Comparison of ENCODE assay signal across 8 cellular contexts in genomic region chr19:29666634-29667389, GRCh38. TPM values are rescaled to one million over a fixed set of nuclear protein-coding genes. Genes with fewer than 3 reads are reported as not detected.
A peak's percentile ranks its signal among the peaks of the same experiment; 100 is the strongest.
DNase-seq lines count a peak whose midpoint lies in the region; ATAC-seq and TF ChIP-seq lines count a peak whose summit lies in the region.

No MANE protein-coding gene starts in this region.

- peaks cover 28% of the 10 kb centered on the region; the same call in 1 of the 2 replicates for H3K4me1 ChIP-seq in ES-I3 (ENCODE audit: insufficient read depth, low read length)
- peaks cover 9 to 18% of the 10 kb centered on the region in 2 donors for H3K4me1 ChIP-seq in lung (ENCODE audit: control insufficient read depth in 2 of 2, insufficient read depth in 2 of 2, low read length in 2 of 2)
- peaks cover 84% of the 10 kb centered on the region for H3K4me1 ChIP-seq in suprapubic skin

- H3K4me3 Mint-ChIP-seq in dendritic cell treated with granulocyte-macrophage colony-stimulating factor and Interleukin-4, amounts not matched to agents 40 ng/mL and 50 ng/mL, for 4 days = peak overlapping the region; percentile 68

- peak overlapping the region; percentile 90; the same call in 1 of the 2 replicates for H3K9ac ChIP-seq in ES-I3 (ENCODE audit: low read depth, low read length)

- no peak for TF ChIP-seq EP300 in suprapubic skin (IDR thresholded peaks at IDR 0.05)

- intact Hi-C loops in dendritic cell treated with granulocyte-macrophage colony-stimulating factor and Interleukin-4, amounts not matched to agents 40 ng/mL and 50 ng/mL, for 4 days (cut with micrococcal nuclease) = no loop called here

- peak overlapping the region; percentile 88 for H3K4me3 ChIP-seq in lung
- H3K4me3 ChIP-seq in suprapubic skin = peak overlapping the region; percentile 74

- H3K36me3 ChIP-seq in ES-I3 (ENCODE audit: insufficient read depth, low read length) (no peaks in the 10 kb centered on the region), lung (ENCODE audit: control insufficient read depth in 2 of 2, insufficient read depth in 2 of 2, low read length in 2 of 2) (no peaks in the 10 kb centered on the region), suprapubic skin (no peaks in the 10 kb centered on the region)

- DNase-seq in RPMI7951 (ENCODE audit: low read depth) (peak; percentile 69), lung (ENCODE audit: low spot score) (no peak), suprapubic skin (ENCODE audit: low spot score in 2 of 2) (peak in 1 of 2 donors; percentile 85), NCI-H69 (lab: John Stamatoyannopoulos, UW) (no peak)

- H3K27me3 ChIP-seq in lung (ENCODE audit: control insufficient read depth, insufficient read depth) (no peaks in the 10 kb centered on the region), suprapubic skin (no peaks in the 10 kb centered on the region)

- TF ChIP-seq CTCF in lung (IDR thresholded peaks at IDR 0.05; ENCODE audit: control extremely low read depth, extremely low read depth) = no peak
- no peak for TF ChIP-seq CTCF in suprapubic skin (IDR thresholded peaks at IDR 0.05)

- ATAC-seq in lung (ENCODE audit: insufficient read depth, low FRiP score) = no peak
- no peak for ATAC-seq in GM18873 (IDR thresholded peaks at IDR 0.05; ENCODE audit: low FRiP score, unreplicated experiment)
- no peak for ATAC-seq in GM18907 (IDR thresholded peaks at IDR 0.05; ENCODE audit: unreplicated experiment)

- peaks cover 29% of the 10 kb centered on the region for H3K27me3 Mint-ChIP-seq in dendritic cell treated with granulocyte-macrophage colony-stimulating factor and Interleukin-4, amounts not matched to agents 40 ng/mL and 50 ng/mL, for 4 days

- H3K27ac Mint-ChIP-seq in dendritic cell treated with granulocyte-macrophage colony-stimulating factor and Interleukin-4, amounts not matched to agents 40 ng/mL and 50 ng/mL, for 4 days = no peak overlapping the region

- peaks cover 18% of the 10 kb centered on the region for H3K4me1 Mint-ChIP-seq in dendritic cell treated with granulocyte-macrophage colony-stimulating factor and Interleukin-4, amounts not matched to agents 40 ng/mL and 50 ng/mL, for 4 days (ENCODE audit: low read depth)

- peak overlapping the region; percentile 86 to 87 for H3K27ac ChIP-seq in lung (ENCODE audit: low read depth in 1 of 2, low read length in 1 of 2)
- H3K27ac ChIP-seq in suprapubic skin = peak overlapping the region; percentile 85

- H3K9me3 ChIP-seq in ES-I3 (ENCODE audit: control insufficient read depth, insufficient read depth, low read length) (no peaks in the 10 kb centered on the region), lung (ENCODE audit: control insufficient read depth in 2 of 2, insufficient read depth in 1 of 2, low read length in 1 of 2) (no peaks in the 10 kb centered on the region), suprapubic skin (no peaks in the 10 kb centered on the region)

- no peak for TF ChIP-seq POLR2A in suprapubic skin (IDR thresholded peaks at IDR 0.05)

- no peaks in the 10 kb centered on the region for H3K36me3 Mint-ChIP-seq in dendritic cell treated with granulocyte-macrophage colony-stimulating factor and Interleukin-4, amounts not matched to agents 40 ng/mL and 50 ng/mL, for 4 days (ENCODE audit: low read depth)

- H3K9me3 Mint-ChIP-seq in dendritic cell treated with granulocyte-macrophage colony-stimulating factor and Interleukin-4, amounts not matched to agents 40 ng/mL and 50 ng/mL, for 4 days = no peaks in the 10 kb centered on the region

- 38 to 46% methylated on average over 18 of the region's 18 CpGs for WGBS in lung, 2 donors
- WGBS in suprapubic skin = 19% methylated on average over 18 of the region's 18 CpGs

RNA-seq across cellular contexts. Expression of gene PLEKHF1, which starts 1.6 kb away (rescaled TPM):
- total RNA-seq in RPMI7951 (2014; rRNA removed; shearing (Covaris generic)) = 12.9 and 14.3 TPM in 2 replicates
- total RNA-seq in lung = 10 to 100 TPM in 1 of 2 donors, 1 to 10 TPM in 1; 5.7 to 13.2 TPM
- polyA plus RNA-seq in lung = 10 to 100 TPM in 1 of 2 donors, 1 to 10 TPM in 1; 8.9 to 11.9 TPM
- total RNA-seq in suprapubic skin = 10 to 100 TPM in 2 of 4 donors, 1 to 10 TPM in 2; 4.5 to 18.8 (median 9.7) TPM

RNA-seq across cellular contexts. Expression of gene C19orf12, which starts 48.2 kb away (rescaled TPM):
- 32.8 and 33.0 TPM in 2 replicates for total RNA-seq in RPMI7951 (2014; rRNA removed; shearing (Covaris generic))
- total RNA-seq in lung (10 to 100 TPM; 19.3 to 26.0 TPM), suprapubic skin (10 to 100 TPM; 19.6 to 35.8 (median 27.3) TPM)
- 10 to 100 TPM; 11.4 to 16.1 TPM for polyA plus RNA-seq in lung
